Comparison of ENCODE assay signal across 25 cellular contexts in the genomic region with DNA sequence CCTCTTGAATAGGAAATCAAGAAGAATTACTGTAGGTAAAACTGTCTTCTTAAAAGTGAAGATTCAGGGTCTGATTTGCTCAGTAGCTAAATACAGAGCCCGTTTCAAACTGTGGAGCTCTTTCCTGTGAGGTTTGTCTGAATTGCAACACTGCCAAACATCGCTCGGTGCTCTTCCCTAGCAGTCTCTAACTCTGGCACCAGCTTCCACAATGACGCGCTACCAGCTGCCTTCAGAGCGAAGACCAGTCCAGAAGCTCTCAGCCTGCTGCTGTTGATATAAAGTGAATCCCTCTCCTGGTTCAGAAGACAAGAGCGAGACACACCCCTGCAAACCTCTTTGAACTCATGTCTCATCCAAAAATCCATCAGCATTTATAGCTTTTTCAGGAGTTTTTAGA.
DNase-seq lines count a peak whose midpoint lies in the region; ATAC-seq, FAIRE-seq and TF ChIP-seq lines count a peak whose summit lies in the region.
"Had no signal": no experiment of that assay in that cellular context is flagged by ENCODE, and none has a peak within 500 bp of the region (broad histone marks: within the 10 kb centered on the region; RNA-seq: fewer than 3 reads in every experiment).

No MANE protein-coding gene starts in this region.

- CTCF ChIA-PET in H1 (lab: Charles Lee; ENCODE audit: partially characterized antibody) = interaction anchor here (1.0 kb wide), 1 partner anchor 11 kb away, joined by 3 read pairs; no protein-coding TSS in a partner anchor
- CTCF ChIA-PET in PC-3 (lab: Charles Lee) = no interaction called here

- no peak overlapping the region for H3K23ac ChIP-seq in H1 (ENCODE audit: insufficient read length)

- TF ChIP-seq CTCF in H1 (IDR thresholded peaks at IDR 0.05; ENCODE audit: control extremely low read depth in 1 of 3, insufficient read depth in 1 of 3, low read depth in 1 of 3, low read length in 3 of 3) (no peak), PC-3 (conservative IDR thresholded peaks at IDR 0.05; ENCODE audit: low read depth, low read length) (no peak)

- H3K27ac ChIP-seq in H1 (ENCODE audit: low read depth, low read length) = no peak overlapping the region
- H3K27ac ChIP-seq in aorta (ENCODE audit: low read depth in 1 of 2, low read length in 2 of 2) = no peak overlapping the region
- H3K27ac ChIP-seq in PC-3 (ENCODE audit: low read length) = no peak overlapping the region
- H3K27ac ChIP-seq: epithelial cell of prostate, left lung, pancreas, SJCRH30 had no signal

- H2AFZ ChIP-seq in H1 (ENCODE audit: low read length) (peak overlapping the region; percentile 64; the same call in 1 of the 2 replicates), PC-3 (ENCODE audit: low read length) (no peak overlapping the region)

- no peak for ATAC-seq in aorta (ENCODE audit: low FRiP score)
- no peak for ATAC-seq in PC-3
- ATAC-seq in GM19035 (IDR thresholded peaks at IDR 0.05; ENCODE audit: unreplicated experiment) = no peak
- ATAC-seq: activated CD8-positive, alpha-beta T cell treated with anti-CD3 and anti-CD28 coated beads, Interleukin-2, amount 10 ng/mL, durations not matched to agents 7 days and 5 days; activated naive CD4-positive, alpha-beta T cell treated with anti-CD3 and anti-CD28 coated beads, Interleukin-2, amount 50 U/mL, for 72 hours; left lung; pancreas; T-helper 17 cell had no signal

- H4K5ac ChIP-seq in H1 (ENCODE audit: insufficient read length, low read depth, low read length) = no peak overlapping the region

- H2AK5ac ChIP-seq in H1 (ENCODE audit: low read depth, low read length) = no peak overlapping the region

- H3K9ac ChIP-seq in H1 (replicated peaks in 1 of 4; ENCODE audit: extremely low read depth in 1 of 4, low read depth in 3 of 4, low read length in 3 of 4) = no peak overlapping the region
- no peak overlapping the region for H3K9ac ChIP-seq in PC-3 (ENCODE audit: low read length)

- H3F3A ChIP-seq in PC-3 (ENCODE audit: low read length, unreplicated experiment) = no peaks in the 10 kb centered on the region

- H3K79me2 ChIP-seq in H1 (ENCODE audit: control insufficient read depth in 1 of 2, insufficient read depth in 2 of 2, low read length in 2 of 2) (no peaks in the 10 kb centered on the region), PC-3 (ENCODE audit: low read length) (no peaks in the 10 kb centered on the region)

- H2BK120ac ChIP-seq in H1 (replicated peaks; ENCODE audit: low read depth, low read length) = no peak overlapping the region

- H2BK20ac ChIP-seq in H1 (ENCODE audit: low read length) = no peak overlapping the region

- H3K79me1 ChIP-seq in H1 (ENCODE audit: low read depth, low read length) = no peaks in the 10 kb centered on the region

- FAIRE-seq in H1 (lab: Jason Lieb, UNC) = no peak
- FAIRE-seq: A204.1, pancreas, small intestine had no signal

- no peaks in the 10 kb centered on the region for H3K23me2 ChIP-seq in H1 (ENCODE audit: low read depth, low read length)

- DNase-seq in NOMO-1 treated with DMSO at 0.1 percent for 48 hours (lab: John Stamatoyannopoulos, UW; ENCODE audit: unreplicated experiment) (peak; percentile 22), NOMO-1 treated with dmso at 0.1 percent for 144 hours (lab: John Stamatoyannopoulos, UW; ENCODE audit: unreplicated experiment) (no peak), H1 (ENCODE audit: low read depth in 1 of 2, low spot score in 2 of 2) (no peak), myocyte (ENCODE audit: low read depth) (peak; percentile 18), aorta (peak; percentile 46 to 61), PC-3 (no peak), HPDE6-E6E7 (ENCODE audit: extremely low spot score) (no peak)
- DNase-seq: activated B cell treated with CpG ODN at 0.5 μM for 24 hours; activated CD8-positive, alpha-beta T cell treated with anti-CD3 and anti-CD28 coated beads, Interleukin-2, amount 10 ng/mL, durations not matched to agents 7 days and 5 days; activated T-cell treated with anti-CD3 and anti-CD28 coated beads, Interleukin-2, amount 50 U/mL, for 48 hours; dermis blood vessel endothelial cell; DMS153; foreskin melanocyte; HFFc6; left lung; NCI-H1436 treated with DMSO at 0.1 percent for 48 hours; pancreas; SJCRH30; small intestine; stimulated activated CD4-positive, alpha-beta T cell treated with anti-CD3 and anti-CD28 coated beads, Interleukin-4, amount 100 ng/mL, for 4 hours; T-helper 17 cell had no signal

- TF ChIP-seq EP300 in H1 (IDR thresholded peaks at IDR 0.05; ENCODE audit: borderline replicate concordance in 1 of 2, low read depth in 2 of 2, low read length in 2 of 2) = no peak

- TF ChIP-seq POLR2A in H1 (IDR thresholded peaks at IDR 0.05; ENCODE audit: control extremely low read depth in 1 of 2, low read depth in 2 of 2, low read length in 2 of 2) = no peak

- H3K4me3 ChIP-seq in H1 (ENCODE audit: extremely low read depth in 1 of 4, insufficient read depth in 2 of 4, low read depth in 3 of 4, low read length in 4 of 4) = no peak overlapping the region
- H3K4me3 ChIP-seq in aorta (ENCODE audit: low read length in 2 of 2) = no peak overlapping the region
- no peak overlapping the region for H3K4me3 ChIP-seq in PC-3 (ENCODE audit: low read length)
- H3K4me3 ChIP-seq: left lung, pancreas, SJCRH30 had no signal

- H3K4me2 ChIP-seq in H1 (ENCODE audit: insufficient read depth in 1 of 2, low read depth in 2 of 2, low read length in 2 of 2) (no peak overlapping the region), PC-3 (ENCODE audit: low read length) (no peak overlapping the region)

- H4K91ac ChIP-seq in H1 (replicated peaks; ENCODE audit: insufficient read length, low read length) = no peak overlapping the region

- H4K8ac ChIP-seq in H1 (ENCODE audit: extremely low read depth, insufficient read depth, low read length) = no peak overlapping the region

- H2BK12ac ChIP-seq in H1 (ENCODE audit: low read depth, low read length) = no peak overlapping the region

- POLR2A ChIA-PET in H1 (lab: Charles Lee; ENCODE audit: partially characterized antibody) (no interaction called here), PC-3 (lab: Charles Lee; ENCODE audit: unreplicated experiment) (no interaction called here)

- H4K20me1 ChIP-seq in H1 (replicated peaks in 1 of 2; ENCODE audit: control insufficient read depth in 1 of 2, insufficient read depth in 2 of 2, low read length in 2 of 2) = no peaks in the 10 kb centered on the region
- H4K20me1 ChIP-seq in PC-3 (ENCODE audit: low read length) = no peaks in the 10 kb centered on the region

- WGBS in H1 (ENCODE audit: extremely low coverage in 1 of 2, insufficient coverage in 1 of 2, insufficient read length in 1 of 2, insufficient replicate concordance in 2 of 2, low coverage in 1 of 2, low lambda C conversion rate in 2 of 2, missing lambda C conversion rate in 1 of 2), 2 experiments = 94% methylated on average over 7 of the region's 7 CpGs; no CpG with 5 or more reads in 1 of the 2 experiments
- WGBS in aorta, 2 donors = 55 to 61% methylated on average over 7 of the region's 7 CpGs

- H3K4me1 ChIP-seq in H1 (replicated peaks in 1 of 4; ENCODE audit: control insufficient read depth in 3 of 4, insufficient read depth in 4 of 4, low read length in 3 of 4) (no peaks in the 10 kb centered on the region), aorta (ENCODE audit: control insufficient read depth in 1 of 2, insufficient read depth in 2 of 2, low read length in 2 of 2) (no peaks in the 10 kb centered on the region), PC-3 (ENCODE audit: insufficient read depth, low read length) (no peaks in the 10 kb centered on the region)
- H3K4me1 ChIP-seq: left lung, pancreas, SJCRH30 had no signal

- no peak overlapping the region for H3K14ac ChIP-seq in H1 (ENCODE audit: insufficient read length)

- no peak overlapping the region for H3K18ac ChIP-seq in H1 (ENCODE audit: extremely low read depth, low read length)

- no peaks in the 10 kb centered on the region for H3K9me2 ChIP-seq in PC-3 (replicated peaks; ENCODE audit: low read length)

- intact Hi-C loops in aorta (cut with DNase I) = no loop called here
- intact Hi-C loops in PC-3 (cut with micrococcal nuclease) = no loop called here

- no peak overlapping the region for H3K4ac ChIP-seq in H1 (replicated peaks; ENCODE audit: insufficient read length, low read depth, low read length)

- H2BK15ac ChIP-seq in H1 (ENCODE audit: low read length) = no peak overlapping the region

- no peak overlapping the region for H2BK5ac ChIP-seq in H1 (ENCODE audit: low read depth, low read length)

- H3K36me3 ChIP-seq in H1 (ENCODE audit: control insufficient read depth in 2 of 4, insufficient read depth in 4 of 4, low read length in 3 of 4) (no peaks in the 10 kb centered on the region), aorta (ENCODE audit: control insufficient read depth in 1 of 2, insufficient read depth in 2 of 2, low read length in 1 of 2) (no peaks in the 10 kb centered on the region), PC-3 (ENCODE audit: low read depth, low read length) (no peaks in the 10 kb centered on the region)
- H3K36me3 ChIP-seq: left lung, pancreas, SJCRH30 had no signal

- no peak overlapping the region for H3K56ac ChIP-seq in H1 (replicated peaks; ENCODE audit: insufficient read length, low read depth, low read length)

- H3K27me3 ChIP-seq in H1 (replicated peaks in 1 of 4; ENCODE audit: control insufficient read depth in 3 of 4, extremely low read depth in 1 of 4, insufficient read depth in 3 of 4, low read length in 3 of 4) (no peaks in the 10 kb centered on the region), aorta (ENCODE audit: control insufficient read depth in 1 of 2, insufficient read depth in 2 of 2, low read length in 1 of 2) (no peaks in the 10 kb centered on the region), PC-3 (ENCODE audit: low read length) (no peaks in the 10 kb centered on the region)
- H3K27me3 ChIP-seq: left lung, pancreas, SJCRH30 had no signal

- no TSS peak for BruUV-seq in PC-3 (replicated peaks; lab: Mats Ljungman, UMichigan)

- TF ChIP-seq RAD21 in H1 (IDR thresholded peaks at IDR 0.05 in 1 of 2, conservative IDR thresholded peaks at IDR 0.05 in 1 of 2; ENCODE audit: low read depth in 2 of 2, low read length in 2 of 2) = no peak

- H3K9me3 ChIP-seq in H1 (ENCODE audit: insufficient read depth in 2 of 2, low read depth in 1 of 2, low read length in 1 of 2) = no peaks in the 10 kb centered on the region
- H3K9me3 ChIP-seq in aorta (ENCODE audit: control insufficient read depth, low read length) = no peaks in the 10 kb centered on the region
- H3K9me3 ChIP-seq in PC-3 (ENCODE audit: low read length) = no peaks in the 10 kb centered on the region
- H3K9me3 ChIP-seq: pancreas, SJCRH30 had no signal

TF ChIP-seq in H1, 55 proteins besides CTCF, POLR2A, EP300 and RAD21 (continues in another document):
- TF ChIP-seq SIN3A (conservative IDR thresholded peaks at IDR 0.05 in 1 of 2, IDR thresholded peaks at IDR 0.05 in 1 of 2; ENCODE audit: low read depth in 1 of 2, low read length in 2 of 2) (no peak), CBX8 (IDR thresholded peaks at IDR 0.05; ENCODE audit: borderline replicate concordance, low read depth, low read length) (no peak), KDM1A (IDR thresholded peaks at IDR 0.05; ENCODE audit: borderline replicate concordance, low read length) (no peak), PHF8 (conservative IDR thresholded peaks at IDR 0.05; ENCODE audit: low read depth, low read length) (no peak), TEAD4 (IDR thresholded peaks at IDR 0.05; ENCODE audit: low read depth, low read length) (no peak), CHD1 (IDR thresholded peaks at IDR 0.05; ENCODE audit: low read depth, low read length) (no peak), TBP (IDR thresholded peaks at IDR 0.05; ENCODE audit: low read depth, low read length) (no peak)

Comparison
In these comparisons a context has a peak if more than half of its experiments do, and no peak if none do; other contexts are left out.
1. DNase-seq: peak in NOMO-1 treated with DMSO at 0.1 percent for 48 hours (single experiment), myocyte (single experiment) and aorta (2 of 2); none in NOMO-1 treated with dmso at 0.1 percent for 144 hours (single experiment), H1 (0 of 2), PC-3 (single experiment) and HPDE6-E6E7 (single experiment).